Comparison of ENCODE assay signal across 8 cellular contexts in the genomic region with DNA sequence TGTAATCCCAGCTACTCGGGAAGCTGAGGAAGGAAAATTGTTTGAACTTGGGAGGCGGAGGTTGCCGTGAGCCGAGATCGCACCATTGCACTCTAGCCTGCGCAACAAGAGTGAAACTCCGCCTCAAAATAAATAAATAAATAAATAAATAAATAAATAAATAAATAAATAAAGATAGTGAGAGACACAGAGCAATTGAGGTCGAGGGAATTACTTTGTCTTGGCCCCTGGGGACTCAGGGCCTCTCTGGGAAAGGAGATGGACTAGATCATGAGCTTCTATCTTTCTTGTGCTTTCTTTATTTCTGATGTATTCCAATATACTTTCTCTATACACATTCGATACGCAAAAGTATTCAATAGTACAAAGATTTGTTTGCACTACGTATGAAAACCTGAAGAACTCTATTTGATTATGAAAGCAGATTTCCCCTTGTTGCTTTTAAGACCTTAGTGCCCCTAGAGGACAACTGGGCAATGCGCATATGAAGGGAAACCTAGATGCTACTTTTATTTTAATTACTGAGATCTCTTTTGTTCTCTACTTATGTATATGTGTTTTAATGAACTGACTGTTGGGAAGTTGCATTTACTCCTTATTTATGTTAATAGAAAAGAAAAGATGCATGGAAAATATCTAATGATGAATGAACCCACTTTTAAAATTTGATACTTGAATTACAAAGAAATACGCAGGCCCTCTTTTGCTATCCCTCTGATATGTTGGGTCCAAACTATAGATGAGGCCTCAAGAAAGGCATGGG. TPM values are rescaled to one million over a fixed set of nuclear protein-coding genes. Genes with fewer than 3 reads are reported as not detected.
DNase-seq lines count a peak whose midpoint lies in the region; ATAC-seq, FAIRE-seq and TF ChIP-seq lines count a peak whose summit lies in the region.

No MANE protein-coding gene starts in this region.

- H3K27me3 Mint-ChIP-seq in WTC11 (ENCODE audit: low read depth) = no peaks in the 10 kb centered on the region

- no peak overlapping the region for H3K27ac ChIP-seq in A673 (ENCODE audit: low read depth, low read length, poor library complexity, severe bottlenecking)
- H3K27ac ChIP-seq in fibroblast of lung (ENCODE audit: insufficient read depth, low read length) = no peak overlapping the region
- no peak overlapping the region for H3K27ac ChIP-seq in pancreas

- H3K36me3 ChIP-seq in A673 (ENCODE audit: insufficient read depth, low read length, poor library complexity, severe bottlenecking) (no peaks in the 10 kb centered on the region), fibroblast of lung (ENCODE audit: control insufficient read depth, insufficient read depth, low read length) (no peaks in the 10 kb centered on the region), pancreas (no peaks in the 10 kb centered on the region)

- POLR2A ChIA-PET in A673 (lab: Charles Lee; ENCODE audit: low non-redundant PET) = no interaction called here
- POLR2A ChIA-PET in WTC11 (lab: Charles Lee) = no interaction called here

- H3K79me2 ChIP-seq in fibroblast of lung (ENCODE audit: control insufficient read depth, insufficient read depth, low read length) = no peaks in the 10 kb centered on the region

- FAIRE-seq in pancreas (lab: Jason Lieb, UNC) = peak; percentile 95

- no peak overlapping the region for H3K4me3 Mint-ChIP-seq in WTC11

- ATAC-seq in WTC11 = peak; percentile 56
- ATAC-seq in pancreas = peak; percentile 58 to 88 (median 82)
- no peak for ATAC-seq in GM21360 (IDR thresholded peaks at IDR 0.05; ENCODE audit: unreplicated experiment)

- CTCF ChIA-PET in A673 (lab: Charles Lee) = no interaction called here
- CTCF ChIA-PET in WTC11 (lab: Charles Lee) = interaction anchor here (1.3 kb wide), 1 partner anchor 67 kb away, joined by 3 read pairs; no protein-coding TSS in a partner anchor

- H4K20me1 ChIP-seq in fibroblast of lung (ENCODE audit: control insufficient read depth, extremely low read depth, insufficient read depth, low read length) = no peaks in the 10 kb centered on the region

- DNase-seq in A673 (ENCODE audit: low spot score) (peak; percentile 56), G401 (ENCODE audit: low spot score) (peak; percentile 51), H4 (ENCODE audit: low spot score) (peak; percentile 43), LHCN-M2 (ENCODE audit: low read depth) (peak; percentile 45), WTC11 (ENCODE audit: low spot score) (no peak), fibroblast of lung (ENCODE audit: low read depth in 2 of 2) (peak; percentile 51 to 74), pancreas (peak in 1 of 6 donors; percentile 21)

- H3K4me3 ChIP-seq in A673 (ENCODE audit: low read depth, low read length, poor library complexity, severe bottlenecking) (no peak overlapping the region), fibroblast of lung (replicated peaks in 1 of 4; ENCODE audit: control extremely low read depth in 1 of 4, insufficient read depth in 1 of 4, low read depth in 3 of 4, low read length in 4 of 4) (no peak overlapping the region), pancreas (no peak overlapping the region)

- H3K9ac ChIP-seq in fibroblast of lung (ENCODE audit: insufficient read depth, low read length) = no peak overlapping the region

- no peaks in the 10 kb centered on the region for H3K9me3 Mint-ChIP-seq in WTC11

- no peaks in the 10 kb centered on the region for H3K27me3 ChIP-seq in A673 (replicated peaks; ENCODE audit: insufficient read depth, low read depth, low read length, poor library complexity)
- H3K27me3 ChIP-seq in fibroblast of lung (ENCODE audit: control insufficient read depth, insufficient read depth, low read length) = no peaks in the 10 kb centered on the region
- H3K27me3 ChIP-seq in pancreas = no peaks in the 10 kb centered on the region

- H3K27ac Mint-ChIP-seq in WTC11 = no peak overlapping the region

- H3K4me1 Mint-ChIP-seq in WTC11 = peaks cover 10% of the 10 kb centered on the region

- no peaks in the 10 kb centered on the region for H3K9me3 ChIP-seq in A673 (ENCODE audit: low read depth, low read length, poor library complexity, severe bottlenecking)
- H3K9me3 ChIP-seq in fibroblast of lung (ENCODE audit: control insufficient read depth, insufficient read depth, low read depth, low read length) = no peaks in the 10 kb centered on the region
- no peaks in the 10 kb centered on the region for H3K9me3 ChIP-seq in pancreas

- no peaks in the 10 kb centered on the region for H3K4me1 ChIP-seq in A673 (ENCODE audit: insufficient read depth, low read length, poor library complexity, severe bottlenecking)
- no peaks in the 10 kb centered on the region for H3K4me1 ChIP-seq in fibroblast of lung (ENCODE audit: control insufficient read depth, extremely low read depth, insufficient read depth, low read length)
- no peaks in the 10 kb centered on the region for H3K4me1 ChIP-seq in pancreas

- H3K4me2 ChIP-seq in fibroblast of lung (ENCODE audit: extremely low read depth, insufficient read depth, low read length) = no peak overlapping the region

- H2AFZ ChIP-seq in fibroblast of lung (ENCODE audit: low read length) = no peak overlapping the region

- no TSS peak for BruUV-seq in A673 (replicated peaks; lab: Mats Ljungman, UMichigan)

- TF ChIP-seq CTCF in A673 (conservative IDR thresholded peaks at IDR 0.05; ENCODE audit: low read depth, low read length) (peak; percentile 75), WTC11 (IDR thresholded peaks at IDR 0.05) (peak; percentile 24; the same call in 1 of the 2 replicates), fibroblast of lung (conservative IDR thresholded peaks at IDR 0.05 in 1 of 2, IDR thresholded peaks at IDR 0.05 in 1 of 2; ENCODE audit: low read depth in 1 of 2, low read length in 2 of 2) (peak; percentile 83 to 91), pancreas (IDR thresholded peaks at IDR 0.05) (peak; percentile 39 to 75 (median 70))

- no peaks in the 10 kb centered on the region for H3K36me3 Mint-ChIP-seq in WTC11

- 60 to 63% methylated on average over 13 of the region's 13 CpGs for WGBS in pancreas, 2 donors

- in situ Hi-C loops in G401 (cut with HindIII; ENCODE audit: low sequenced_read_pairs) = no loop called here

- intact Hi-C loops in A673 (cut with micrococcal nuclease; ENCODE audit: unreplicated experiment) = loop anchor here (1.0 kb wide), 1 partner anchor 161 kb away; no protein-coding TSS in a partner anchor
- intact Hi-C loops in pancreas (cut with DNase I) = loop anchor here in 1 of 3 donors (5.0 kb wide), 1 partner anchor 159 kb away; no protein-coding TSS in a partner anchor

TF ChIP-seq in WTC11, 78 proteins besides CTCF, POLR2A, EP300 and RAD21:
- TF ChIP-seq ESRRA (CRISPR knock-in tag; IDR thresholded peaks at IDR 0.05; ENCODE audit: borderline replicate concordance) = no peak

RNA-seq across cellular contexts. Expression of a gene that starts 12.8 kb away (rescaled TPM):
- total RNA-seq in A673 (2021) = 50.0 and 55.3 TPM in 2 replicates
- total RNA-seq in G401 (2014; rRNA removed; shearing (Covaris generic)) = 39.9 and 40.5 TPM in 2 replicates
- total RNA-seq in H4 (2014; rRNA removed; shearing (Covaris generic)) = 6.1 and 9.3 TPM in 2 replicates
- 10.4 and 10.7 TPM in 2 replicates for total RNA-seq in LHCN-M2 (2014; rRNA removed)
- polyA plus RNA-seq in LHCN-M2 (2012) = 14.8 TPM
- total RNA-seq in WTC11 (2021) = 83.8 to 87.4 TPM (median 84.2 TPM) in 3 replicates
- 8.7 and 15.0 TPM in 2 replicates for total RNA-seq in fibroblast of lung
- 43.4 and 56.4 TPM in 2 replicates for polyA plus RNA-seq in fibroblast of lung
- 30.1 and 44.4 TPM in 2 replicates for polyA plus RNA-seq in fibroblast of lung (2012)
- 12.3 and 39.7 TPM in 2 replicates for polyA minus RNA-seq in fibroblast of lung (ENCODE audit: low replicate concordance)
- total RNA-seq in pancreas = 1 to 10 TPM in 5 of 6 donors, under 1 TPM in 1; 0.69 to 3.5 (median 2.0) TPM
- 1 to 10 TPM in 1 of 2 donors, under 1 TPM in 1; 0.76 to 2.5 TPM for polyA plus RNA-seq in pancreas

Comparison
In these comparisons a context has a peak if more than half of its experiments do, and no peak if none do; other contexts are left out.
1. CTCF ChIP-seq: peak in every context shown above with its lines; median percentile 87 in fibroblast of lung; 75 in A673; 70 in pancreas; 24 in WTC11.